In the genomic region with DNA sequence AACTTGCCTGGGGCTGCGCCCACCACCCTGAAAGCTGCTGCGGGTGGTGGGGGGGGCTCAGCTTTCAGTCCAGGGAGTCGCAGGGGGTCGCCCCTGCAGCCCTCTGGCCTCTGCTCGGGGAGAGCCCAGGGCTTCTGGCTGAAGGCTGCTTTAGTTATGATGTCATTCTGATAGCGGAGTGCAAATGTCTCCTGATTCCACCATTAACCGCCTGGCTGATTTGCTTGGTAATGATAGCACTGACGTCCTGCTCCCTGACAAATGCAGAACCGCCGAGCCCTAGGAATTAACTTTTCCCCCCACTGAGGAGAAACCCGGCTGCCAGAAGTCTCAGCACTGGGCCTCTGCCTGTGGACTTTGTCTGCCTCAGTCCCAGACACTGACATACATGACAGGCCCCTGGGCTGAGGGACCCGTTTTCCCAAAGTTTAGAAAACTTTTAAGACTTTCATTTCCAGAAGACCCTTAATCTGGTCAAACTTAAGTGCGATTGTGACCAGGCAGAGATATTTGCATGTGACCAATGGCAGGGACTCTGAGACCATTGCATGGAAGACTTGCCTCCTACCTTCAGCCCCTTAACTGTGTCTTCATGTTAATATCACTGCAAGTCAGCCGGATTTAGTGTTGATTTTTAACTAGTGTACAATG, we compare ENCODE assay signal across 12 cellular contexts.
DNase-seq lines count a peak whose midpoint lies in the region; ATAC-seq and TF ChIP-seq lines count a peak whose summit lies in the region.
"Had no signal": no experiment of that assay in that cellular context is flagged by ENCODE, and none has a peak within 500 bp of the region (broad histone marks: within the 10 kb centered on the region; RNA-seq: fewer than 3 reads in every experiment).

No MANE protein-coding gene starts in this region.

- H3K27ac ChIP-seq in Peyer's patch (peak overlapping the region; percentile 10 to 79 (median 56)), left ventricle myocardium inferior (replicated peaks) (peak overlapping the region; percentile 55), rectal smooth muscle tissue (ENCODE audit: low read depth, low read length) (no peak overlapping the region), uterus (no peak overlapping the region)

- ATAC-seq in HG02981 (IDR thresholded peaks at IDR 0.05; ENCODE audit: unreplicated experiment), result no peak
- ATAC-seq: stimulated activated naive CD8-positive, alpha-beta T cell treated with anti-CD3 and anti-CD28 coated beads, Interleukin-15, Interleukin-2, amounts not matched to agents 100 U/mL and 50 U/mL, for 24 hours had no signal

- H3K27me3 ChIP-seq in Peyer's patch (peaks cover 0 to 35% of the 10 kb centered on the region in 2 donors), left ventricle myocardium inferior (ENCODE audit: low read depth) (peaks cover 97% of the 10 kb centered on the region), rectal smooth muscle tissue (ENCODE audit: control insufficient read depth, insufficient read depth, low read length) (peaks cover 5% of the 10 kb centered on the region), uterus (peaks cover 7 to 20% of the 10 kb centered on the region in 2 donors)

- H3K36me3 ChIP-seq in Peyer's patch, result no peaks in the 10 kb centered on the region
- no peaks in the 10 kb centered on the region for H3K36me3 ChIP-seq in left ventricle myocardium inferior
- no peaks in the 10 kb centered on the region for H3K36me3 ChIP-seq in rectal smooth muscle tissue (ENCODE audit: control insufficient read depth, insufficient read depth, low read length)
- H3K36me3 ChIP-seq in uterus, result no peaks in the 10 kb centered on the region

- no peak overlapping the region for H3K9ac ChIP-seq in rectal smooth muscle tissue (ENCODE audit: low read length)

- TF ChIP-seq CTCF in Peyer's patch (IDR thresholded peaks at IDR 0.05) (no peak), left ventricle myocardium inferior (IDR thresholded peaks at IDR 0.05; ENCODE audit: borderline replicate concordance) (no peak), uterus (IDR thresholded peaks at IDR 0.05) (no peak)

- no peak for TF ChIP-seq POLR2A in Peyer's patch (IDR thresholded peaks at IDR 0.05)
- TF ChIP-seq POLR2A in uterus (IDR thresholded peaks at IDR 0.05), result no peak

- intact Hi-C loops in left ventricle myocardium inferior (cut with micrococcal nuclease) (no loop called here), uterus (cut with DNase I; ENCODE audit: low total_unique reads) (no loop called here)

- H3K9me3 ChIP-seq in Peyer's patch (no peaks in the 10 kb centered on the region), left ventricle myocardium inferior (replicated peaks) (no peaks in the 10 kb centered on the region), uterus (no peaks in the 10 kb centered on the region)

- H3K4me1 ChIP-seq in Peyer's patch, result peaks cover 0 to 31% (median 5%) of the 10 kb centered on the region in 4 donors
- peaks cover 45% of the 10 kb centered on the region for H3K4me1 ChIP-seq in left ventricle myocardium inferior
- H3K4me1 ChIP-seq in rectal smooth muscle tissue (ENCODE audit: control insufficient read depth, insufficient read depth, low read length), result no peaks in the 10 kb centered on the region
- peaks cover 0 to 26% of the 10 kb centered on the region in 2 donors for H3K4me1 ChIP-seq in uterus

- H3K4me3 ChIP-seq in Peyer's patch, result peak overlapping the region in 3 of 4 donors; percentile 33 to 74 (median 74)
- H3K4me3 ChIP-seq in left ventricle myocardium inferior, result peak overlapping the region; percentile 71
- H3K4me3 ChIP-seq in rectal smooth muscle tissue (ENCODE audit: low read length), result peak overlapping the region; percentile 27
- H3K4me3 ChIP-seq in uterus, result no peak overlapping the region

- DNase-seq in ELF-1 (ENCODE audit: low read depth, low spot score) (peak; percentile 44), Peyer's patch (no peak), left ventricle myocardium inferior (no peak), NCI-H146 treated with DMSO at 0.1 percent for 48 hours (lab: John Stamatoyannopoulos, UW; ENCODE audit: unreplicated experiment) (no peak), NCI-H1694 treated with DMSO at 0.1 percent for 48 hours (lab: John Stamatoyannopoulos, UW) (no peak), uterus (no peak)
- DNase-seq: activated CD4-positive, alpha-beta memory T cell treated with anti-CD3 and anti-CD28 coated beads for 36 hours; activated naive CD4-positive, alpha-beta T cell treated with anti-CD3 and anti-CD28 coated beads for 36 hours; NK-92 treated with Interleukin-12 subunit alpha and Interleukin-12 subunit beta, amount 100 ng/mL, for 24 hours; stimulated activated naive CD8-positive, alpha-beta T cell treated with anti-CD3 and anti-CD28 coated beads, Interleukin-15, Interleukin-2, amounts not matched to agents 100 U/mL and 50 U/mL, for 24 hours had no signal

Comparison
In these comparisons a context has a peak if more than half of its experiments do, and no peak if none do; other contexts are left out.
1. H3K27ac ChIP-seq: peak in Peyer's patch (4 of 4) and left ventricle myocardium inferior (single experiment); none in rectal smooth muscle tissue (single experiment) and uterus (0 of 2).
2. H3K4me3 ChIP-seq: peak in Peyer's patch (3 of 4), left ventricle myocardium inferior (single experiment) and rectal smooth muscle tissue (single experiment); none in uterus (0 of 2).